Comparison of ENCODE assay signal across 8 cellular contexts in genomic region chr4:77385124-77385969, GRCh38.
DNase-seq lines count a peak whose midpoint lies in the region; ATAC-seq lines count a peak whose summit lies in the region.

No MANE protein-coding gene starts in this region.

- DNase-seq in NCI-H748 (lab: John Stamatoyannopoulos, UW; ENCODE audit: unreplicated experiment) = peak; percentile 39
- no peak for DNase-seq in NCI-H748 treated with DMSO at 0.1 percent for 48 hours (lab: John Stamatoyannopoulos, UW)
- peak; percentile 54 for DNase-seq in NCI-H345 (lab: John Stamatoyannopoulos, UW)
- peak; percentile 61 to 69 for DNase-seq in activated CD4-positive, alpha-beta T cell treated with anti-CD3 and anti-CD28 coated beads, Interleukin-2, amount 50 U/mL, for 48 hours
- DNase-seq in ecto neural progenitor cell (ENCODE audit: low spot score) = peak; percentile 75
- peak; percentile 71 to 74 for DNase-seq in lung microvascular endothelial cell (ENCODE audit: low read depth in 2 of 2)
- DNase-seq in stimulated activated CD8-positive, alpha-beta memory T cell treated with anti-CD3 and anti-CD28 coated beads, Interleukin-15, amount 100 ng/mL, for 24 hours (ENCODE audit: low read depth) = peak; percentile 26

- ATAC-seq in HG02840 (IDR thresholded peaks at IDR 0.05; ENCODE audit: low FRiP score, unreplicated experiment) = peak; percentile 55
